In the genomic region with DNA sequence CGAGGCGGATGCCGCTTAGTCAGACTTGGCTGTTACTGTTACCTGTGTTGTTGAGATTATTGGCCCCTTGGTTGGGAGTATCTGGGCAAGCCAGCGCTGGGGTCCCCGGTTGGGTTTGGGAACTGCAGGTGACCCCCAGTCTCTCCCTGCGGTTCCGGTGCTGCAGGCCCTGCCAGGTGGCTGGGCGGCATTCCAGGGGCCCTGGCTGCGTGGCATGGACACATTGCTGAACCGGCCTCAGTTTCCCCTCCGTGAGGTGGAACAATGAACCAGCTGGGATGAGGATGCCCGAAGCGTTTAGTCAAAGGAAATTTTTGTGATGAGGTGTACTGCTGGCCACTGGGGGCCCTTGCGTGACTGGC, we compare ENCODE assay signal across 13 cellular contexts. TPM values are rescaled to one million over a fixed set of nuclear protein-coding genes. Genes with fewer than 3 reads are reported as not detected.
A peak's percentile ranks its signal among the peaks of the same experiment; 100 is the strongest.
DNase-seq lines count a peak whose midpoint lies in the region; ATAC-seq and TF ChIP-seq lines count a peak whose summit lies in the region.
"Had no signal": no experiment of that assay in that cellular context is flagged by ENCODE, and none has a peak within 500 bp of the region (broad histone marks: within the 10 kb centered on the region; RNA-seq: fewer than 3 reads in every experiment).

No MANE protein-coding gene starts in this region.

- H3K27me3 Mint-ChIP-seq in CD8-positive, alpha-beta memory T cell, result peaks cover 0 to 11% of the 10 kb centered on the region in 2 donors
- peaks cover 29% of the 10 kb centered on the region for H3K27me3 Mint-ChIP-seq in neural progenitor cell (ENCODE audit: insufficient read depth, low read depth)

- no peaks in the 10 kb centered on the region for H3K27me3 ChIP-seq in CD8-positive, alpha-beta memory T cell (ENCODE audit: insufficient read depth, low read length, poor library complexity, severe bottlenecking)
- H3K27me3 ChIP-seq in Panc1 (ENCODE audit: control insufficient read depth, insufficient read depth, low read length) (no peaks in the 10 kb centered on the region), neural progenitor cell (peaks cover 48% of the 10 kb centered on the region)

- H3K4me2 ChIP-seq in neural progenitor cell, result peak overlapping the region; percentile 79

- POLR2A ChIA-PET in CD8-positive, alpha-beta memory T cell (lab: Charles Lee), result no interaction called here
- POLR2A ChIA-PET in Panc1 (lab: Charles Lee), result no interaction called here

- no peak for ATAC-seq in Panc1
- ATAC-seq in HG03354 (IDR thresholded peaks at IDR 0.05; ENCODE audit: poor library complexity, severe bottlenecking, unreplicated experiment), result no peak

- H3K36me3 Mint-ChIP-seq in CD8-positive, alpha-beta memory T cell, result no peaks in the 10 kb centered on the region
- H3K36me3 Mint-ChIP-seq in neural progenitor cell, result no peaks in the 10 kb centered on the region

- no peaks in the 10 kb centered on the region for H3K9me3 ChIP-seq in CD8-positive, alpha-beta memory T cell (ENCODE audit: low read length)
- no peaks in the 10 kb centered on the region for H3K9me3 ChIP-seq in Panc1 (ENCODE audit: control insufficient read depth, insufficient read depth, low read depth, low read length)
- H3K9me3 ChIP-seq in neural progenitor cell (ENCODE audit: low read depth), result no peaks in the 10 kb centered on the region

- no peak overlapping the region for H3K27ac ChIP-seq in CD8-positive, alpha-beta memory T cell (ENCODE audit: low read depth, low read length)
- H3K27ac ChIP-seq in Panc1 (ENCODE audit: low read length) (no peak overlapping the region), epithelial cell of prostate (peak overlapping the region; percentile 91), neural progenitor cell (no peak overlapping the region)
- H3K27ac ChIP-seq: C4-2B had no signal

- H4K20me1 ChIP-seq in neural progenitor cell (ENCODE audit: low read depth), result no peaks in the 10 kb centered on the region

- H3K27ac Mint-ChIP-seq in CD8-positive, alpha-beta memory T cell, result no peak overlapping the region
- H3K27ac Mint-ChIP-seq in neural progenitor cell, result no peak overlapping the region

- in situ Hi-C loops in Panc1 (cut with HindIII; ENCODE audit: low pct_unique_long_range_greater_than_20kb, low sequenced_read_pairs), result no loop called here

- H3K4me1 Mint-ChIP-seq in CD8-positive, alpha-beta memory T cell, result peaks cover 28 to 49% (median 30%) of the 10 kb centered on the region in 3 donors
- peaks cover 13% of the 10 kb centered on the region for H3K4me1 Mint-ChIP-seq in neural progenitor cell

- no peaks in the 10 kb centered on the region for H3F3A ChIP-seq in neural progenitor cell (ENCODE audit: low read depth)

- CTCF ChIA-PET in CD8-positive, alpha-beta memory T cell (lab: Charles Lee), result interaction anchor here (1.4 to 1.5 kb wide), 2 partner anchors 12 to 64 kb away, joined by 3 to 6 read pairs; partner anchors contain the start of gene RPL18A
- CTCF ChIA-PET in Panc1 (lab: Charles Lee), result no interaction called here

- H2AFZ ChIP-seq in neural progenitor cell (replicated peaks), result peak overlapping the region; percentile 69

- H3K9me3 Mint-ChIP-seq in CD8-positive, alpha-beta memory T cell, result no peaks in the 10 kb centered on the region
- no peaks in the 10 kb centered on the region for H3K9me3 Mint-ChIP-seq in neural progenitor cell
- H3K9me3 Mint-ChIP-seq: neural crest cell had no signal

- BruUV-seq in Panc1 (replicated peaks; lab: Mats Ljungman, UMichigan), result no TSS peak

- H3K4me1 ChIP-seq in CD8-positive, alpha-beta memory T cell (ENCODE audit: insufficient read depth, low read length), result peaks cover 42% of the 10 kb centered on the region
- H3K4me1 ChIP-seq in Panc1 (ENCODE audit: control insufficient read depth, insufficient read depth, low read length) (0 out of 2 replicates have a peak, but pooled peaks cover 2% of the 10 kb centered on the region), neural progenitor cell (no peaks in the 10 kb centered on the region)

- H3K36me3 ChIP-seq in CD8-positive, alpha-beta memory T cell (ENCODE audit: insufficient read depth, low read length), result no peaks in the 10 kb centered on the region
- H3K36me3 ChIP-seq in Panc1 (ENCODE audit: control insufficient read depth, insufficient read depth, low read length) (no peaks in the 10 kb centered on the region; the same call in 1 of the 2 replicates), neural progenitor cell (no peaks in the 10 kb centered on the region)

- peak overlapping the region in 1 of 7 donors; percentile 54 for H3K4me3 Mint-ChIP-seq in CD8-positive, alpha-beta memory T cell
- no peak overlapping the region for H3K4me3 Mint-ChIP-seq in neural progenitor cell
- H3K4me3 Mint-ChIP-seq: neural crest cell had no signal

- no peak overlapping the region for H3K9ac ChIP-seq in neural progenitor cell

- H3K4me3 ChIP-seq in CD8-positive, alpha-beta memory T cell (ENCODE audit: low read length), result peak overlapping the region; percentile 11
- H3K4me3 ChIP-seq in Panc1 (ENCODE audit: low read depth in 2 of 2, low read length in 2 of 2), result peak overlapping the region; percentile 41 to 60; a peak in 3 of 4 replicates
- peak overlapping the region; percentile 42 for H3K4me3 ChIP-seq in neural progenitor cell

- intact Hi-C loops in Panc1 (cut with micrococcal nuclease; ENCODE audit: unreplicated experiment), result no loop called here

- no peaks in the 10 kb centered on the region for H3K79me2 ChIP-seq in neural progenitor cell (ENCODE audit: low read depth)

- no peak for TF ChIP-seq CTCF in Panc1 (IDR thresholded peaks at IDR 0.05)
- TF ChIP-seq CTCF in neural progenitor cell (IDR thresholded peaks at IDR 0.05), result no peak

- DNase-seq in CD8-positive, alpha-beta memory T cell, result no peak
- DNase-seq in Panc1 (ENCODE audit: low read depth, low spot score), result no peak
- DNase-seq in epithelial cell of prostate (ENCODE audit: low read depth, low spot score), result no peak
- no peak for DNase-seq in neural progenitor cell (ENCODE audit: low spot score)
- no peak for DNase-seq in NCI-H69 (lab: John Stamatoyannopoulos, UW)
- DNase-seq in stimulated activated CD4-positive, alpha-beta T cell treated with anti-CD3 and anti-CD28 coated beads, Interleukin-4, amount 100 ng/mL, for 24 hours, result no peak
- no peak for DNase-seq in stimulated activated CD4-positive, alpha-beta T cell treated with anti-CD3 and anti-CD28 coated beads, Interleukin-2, amount 100 ng/mL, for 24 hours
- DNase-seq: stimulated activated CD8-positive, alpha-beta memory T cell treated with anti-CD3 and anti-CD28 coated beads, Interleukin-4, amount 100 ng/mL, for 48 hours had no signal

RNA-seq across cellular contexts. Expression of gene B3GNT3, which starts 0.5 kb away (rescaled TPM):
- total RNA-seq in CD8-positive, alpha-beta memory T cell, result not detected
- not detected for polyA plus RNA-seq in CD8-positive, alpha-beta memory T cell
- total RNA-seq in Panc1 (2021; ENCODE audit: unreplicated experiment) (0.67 TPM), neural progenitor cell (ENCODE audit: low replicate concordance) (not detected in 2 replicates)
- 0.23 TPM for polyA plus RNA-seq in Panc1 (2012; ENCODE audit: insufficient read length)
- total RNA-seq: cardiac septum, neural crest cell had no signal

RNA-seq across cellular contexts. Expression of gene INSL3, which starts 25.8 kb away (rescaled TPM):
- 1 to 10 TPM; 1.8 to 2.9 TPM for total RNA-seq in CD8-positive, alpha-beta memory T cell
- polyA plus RNA-seq in CD8-positive, alpha-beta memory T cell, result 2.6 TPM
- total RNA-seq in Panc1 (2021; ENCODE audit: unreplicated experiment), result 0.57 TPM
- 1.2 TPM for polyA plus RNA-seq in Panc1 (2012; ENCODE audit: insufficient read length)
- total RNA-seq in neural progenitor cell (ENCODE audit: low replicate concordance), result 0.37 TPM in 1 of 2 replicates, not detected in the other
- total RNA-seq: cardiac septum, kidney, neural crest cell had no signal

RNA-seq across cellular contexts. Expression of gene FCHO1, which starts 44.2 kb away (rescaled TPM):
- 10 to 100 TPM; 37.7 to 38.7 TPM for total RNA-seq in CD8-positive, alpha-beta memory T cell
- 23.0 TPM for polyA plus RNA-seq in CD8-positive, alpha-beta memory T cell
- total RNA-seq in Panc1 (2021; ENCODE audit: unreplicated experiment) (1.1 TPM), neural progenitor cell (ENCODE audit: low replicate concordance) (15.5 and 29.8 TPM in 2 replicates)
- 2.7 TPM for polyA plus RNA-seq in Panc1 (2012; ENCODE audit: insufficient read length)

RNA-seq across cellular contexts. Expression of gene JAK3, which starts 52.3 kb away (rescaled TPM):
- 100 to 1,000 TPM; 119 to 125 TPM for total RNA-seq in CD8-positive, alpha-beta memory T cell
- polyA plus RNA-seq in CD8-positive, alpha-beta memory T cell, result 84.0 TPM
- total RNA-seq in Panc1 (2021; ENCODE audit: unreplicated experiment) (2.1 TPM), neural progenitor cell (ENCODE audit: low replicate concordance) (3.4 and 3.9 TPM in 2 replicates)
- polyA plus RNA-seq in Panc1 (2012; ENCODE audit: insufficient read length), result 1.7 TPM
